Comparison of ENCODE assay signal across 7 cellular contexts in the genomic region with DNA sequence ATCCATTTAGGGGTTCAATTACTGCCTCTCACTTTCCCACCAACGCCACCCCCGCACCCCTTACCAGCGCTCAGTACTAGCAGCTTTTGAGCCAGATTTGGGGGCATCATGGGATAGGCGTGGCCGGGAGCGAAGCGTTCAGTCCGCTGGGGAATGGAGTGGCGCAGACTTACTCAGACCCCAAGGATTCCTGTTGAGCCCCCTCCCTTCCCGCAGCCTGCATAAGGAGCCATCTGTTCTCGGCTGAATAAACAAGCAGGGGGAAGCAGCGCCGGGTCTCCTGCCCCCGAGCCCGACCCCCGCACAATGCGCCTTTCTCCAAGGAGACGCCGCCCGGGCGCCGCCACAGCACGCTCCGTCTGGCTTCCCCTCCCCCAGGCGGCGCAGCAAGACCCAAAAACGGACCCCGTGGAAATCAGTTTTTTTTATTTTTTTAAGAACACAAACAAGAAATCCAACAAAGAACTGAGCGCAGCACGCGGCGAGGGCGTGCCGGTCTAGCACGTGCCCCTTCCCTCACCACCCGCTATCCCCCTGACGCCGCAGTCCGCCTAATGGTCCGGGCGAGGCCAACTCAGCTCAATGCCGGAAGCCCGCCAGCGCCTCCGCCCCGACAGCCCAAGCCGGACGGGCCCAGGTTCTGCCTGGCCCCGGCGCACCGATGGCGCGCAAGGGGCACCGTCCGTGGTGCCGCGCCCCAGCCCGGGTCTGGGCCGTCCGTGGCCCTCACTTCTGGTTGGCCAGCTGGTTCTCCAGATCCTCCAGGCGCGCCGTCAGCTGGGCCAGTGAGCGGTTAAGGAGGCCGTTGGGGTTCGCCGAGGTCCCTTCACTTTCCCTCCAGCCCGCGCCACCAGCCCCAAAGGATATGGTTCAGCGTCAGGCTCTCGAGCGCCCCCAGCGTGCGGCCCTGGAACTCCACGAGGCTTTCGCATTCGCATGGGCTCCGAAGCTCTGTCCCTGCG. TPM values are rescaled to one million over a fixed set of nuclear protein-coding genes. Genes with fewer than 3 reads are reported as not detected.
DNase-seq lines count a peak whose midpoint lies in the region; ATAC-seq, FAIRE-seq and TF ChIP-seq lines count a peak whose summit lies in the region.

No MANE protein-coding gene starts in this region.

- H3K27ac ChIP-seq in heart left ventricle, result no peak overlapping the region
- H3K27ac ChIP-seq in transverse colon, result peak overlapping the region; percentile 36 to 65 (median 48)

- no peaks in the 10 kb centered on the region for H3K9me3 ChIP-seq in heart left ventricle
- no peaks in the 10 kb centered on the region for H3K9me3 ChIP-seq in transverse colon

- H3K4me3 ChIP-seq in LNCaP clone FGC (ENCODE audit: low read depth, low read length), result peak overlapping the region; percentile 54
- peak overlapping the region; percentile 19 to 65 (median 52) for H3K4me3 ChIP-seq in heart left ventricle
- H3K4me3 ChIP-seq in transverse colon, result peak overlapping the region; percentile 36 to 60 (median 50)

- DNase-seq in GM18507 (ENCODE audit: extremely low spot score, insufficient read length, low read depth) (peak; percentile 59), LNCaP clone FGC (ENCODE audit: low read depth) (no peak), SW480 (ENCODE audit: low spot score) (peak; percentile 87), heart left ventricle (peak; percentile 61 to 91 (median 81)), pons (ENCODE audit: low spot score) (peak; percentile 20), transverse colon (peak; percentile 89)
- DNase-seq in activated naive CD8-positive, alpha-beta T cell treated with anti-CD3 and anti-CD28 coated beads, Interleukin-2, amount 50 U/mL, for 16 hours (ENCODE audit: low read depth, low spot score), result peak; percentile 65

- in situ Hi-C loops in transverse colon (cut with MboI; ENCODE audit: low pct_ligation_motif_present in 1 of 4, low pct_unique_long_range_greater_than_20kb in 1 of 4, low sequenced_read_pairs in 3 of 4), result loop anchor here in 2 of 4 donors (25.0 kb wide), 3 partner anchors 181 to 281 kb away; partner anchors contain the start of genes KCNS1 (in 1 of the 2), WFDC12 (in 1 of the 2) and WFDC5 (in 1 of the 2)

- H3K27me3 ChIP-seq in heart left ventricle (peaks cover 0 to 63% (median 11%) of the 10 kb centered on the region in 9 donors), transverse colon (peaks cover 21% of the 10 kb centered on the region)

- H3K4me1 ChIP-seq in heart left ventricle (peaks cover 0 to 19% (median 8%) of the 10 kb centered on the region in 12 donors), transverse colon (peaks cover 0 to 18% (median 10%) of the 10 kb centered on the region in 4 donors)

- WGBS in heart left ventricle, 4 donors, result 2 to 6% (median 3%) methylated on average over 43 to 79 of the region's 79 CpGs
- WGBS in transverse colon (ENCODE audit: low coverage in 1 of 2), 2 donors, result 6 to 13% methylated on average over 9 to 63 of the region's 79 CpGs

- peak; percentile 35 to 90 (median 86) for ATAC-seq in heart left ventricle

- intact Hi-C loops in heart left ventricle (cut with DNase I), result loop anchor here in 7 of 10 donors (2.0 to 10.0 kb wide), 8 partner anchors 196 to 283 kb away; no protein-coding TSS in a partner anchor
- intact Hi-C loops in transverse colon (cut with DNase I; ENCODE audit: low total_unique reads), result loop anchor here (10.0 kb wide), 1 partner anchor 239 kb away; no protein-coding TSS in a partner anchor

- no peak for TF ChIP-seq POLR2A in heart left ventricle (IDR thresholded peaks at IDR 0.05)
- TF ChIP-seq POLR2A in transverse colon (IDR thresholded peaks at IDR 0.05), result no peak

- no peak for TF ChIP-seq EP300 in transverse colon (IDR thresholded peaks at IDR 0.05; ENCODE audit: low read depth)

- TF ChIP-seq CTCF in LNCaP clone FGC (IDR thresholded peaks at IDR 0.05; ENCODE audit: control insufficient read depth, extremely low read depth, insufficient read depth), result peak; percentile 79
- TF ChIP-seq CTCF in heart left ventricle (IDR thresholded peaks at IDR 0.05), result peak; percentile 83 to 95 (median 91)
- TF ChIP-seq CTCF in transverse colon (IDR thresholded peaks at IDR 0.05), result peak; percentile 88 to 99 (median 97)

- FAIRE-seq in GM18507 (lab: Jason Lieb, UNC), result no peak

- no peaks in the 10 kb centered on the region for H3K36me3 ChIP-seq in heart left ventricle
- H3K36me3 ChIP-seq in transverse colon, result no peaks in the 10 kb centered on the region

RNA-seq across cellular contexts. Expression of gene RBPJL, which starts 13.3 kb away (rescaled TPM):
- total RNA-seq in heart left ventricle (not detected), transverse colon (not detected)
- polyA plus RNA-seq in heart left ventricle, result not detected

RNA-seq across cellular contexts. Expression of gene MATN4, which starts 14.8 kb away (rescaled TPM):
- not detected for total RNA-seq in heart left ventricle
- polyA plus RNA-seq in heart left ventricle, result not detected
- not detected for total RNA-seq in transverse colon

RNA-seq across cellular contexts. Expression of gene SLPI, which starts 39.0 kb away (rescaled TPM):
- total RNA-seq in heart left ventricle (100 to 1,000 TPM in 1 of 9 donors, 1 to 10 TPM in 3, under 1 TPM in 3, not detected in 2; 0.37 to 187 (median 1.8) TPM), transverse colon (10 to 100 TPM; 16.1 to 90.3 (median 48.2) TPM)
- 1 to 10 TPM; 1.1 to 1.5 TPM for polyA plus RNA-seq in heart left ventricle

RNA-seq across cellular contexts. Expression of gene SDC4, which starts 54.9 kb away (rescaled TPM):
- total RNA-seq in heart left ventricle (100 to 1,000 TPM in 2 of 9 donors, 10 to 100 TPM in 7; 62.1 to 140 (median 94.1) TPM), transverse colon (100 to 1,000 TPM in 2 of 4 donors, 10 to 100 TPM in 2; 60.7 to 140 (median 94.3) TPM)
- polyA plus RNA-seq in heart left ventricle, result 100 to 1,000 TPM in 1 of 2 donors, 10 to 100 TPM in 1; 44.3 to 139 TPM

Comparison
In these comparisons a context has a peak if more than half of its experiments do, and no peak if none do; other contexts are left out.
1. H3K27ac ChIP-seq: peak in transverse colon (4 of 4); none in heart left ventricle (0 of 12).
2. Peak in every context shown above with its lines, with median percentiles within 50 percentile points of each other: H3K4me3 ChIP-seq and CTCF ChIP-seq.